18 cellular contexts compared by ENCODE assay signal in genomic region chr3:61974662-61975061, GRCh38.
DNase-seq lines count a peak whose midpoint lies in the region; ATAC-seq and TF ChIP-seq lines count a peak whose summit lies in the region.
"Had no signal": no experiment of that assay in that cellular context is flagged by ENCODE, and none has a peak within 500 bp of the region (broad histone marks: within the 10 kb centered on the region; RNA-seq: fewer than 3 reads in every experiment).

No MANE protein-coding gene starts in this region.

- no peak for TF ChIP-seq CTCF in right atrium auricular region (IDR thresholded peaks at IDR 0.05)
- no peak for TF ChIP-seq CTCF in nephron progenitor cell (IDR thresholded peaks at IDR 0.05)

- no peaks in the 10 kb centered on the region for H3K36me3 ChIP-seq in right atrium auricular region
- H3K36me3 ChIP-seq: BLaER1, HAP-1 had no signal

- peak; percentile 45 for ATAC-seq in Right ventricle myocardium superior (ENCODE audit: poor library complexity)
- ATAC-seq in left ventricle myocardium superior: peak; percentile 49
- ATAC-seq: CD8-positive, alpha-beta T cell had no signal

- H3K27ac Mint-ChIP-seq in nephron progenitor cell: peak overlapping the region; percentile 61
- H3K27ac Mint-ChIP-seq: B cell; CD4-positive, CD25-positive, alpha-beta regulatory T cell; CD8-positive, alpha-beta T cell; HFFc6 had no signal

- peaks cover 0 to 30% of the 10 kb centered on the region in 2 donors for H3K4me1 ChIP-seq in right atrium auricular region
- H3K4me1 ChIP-seq: Caco-2 had no signal

- no peak overlapping the region for H3K4me3 Mint-ChIP-seq in nephron progenitor cell
- H3K4me3 Mint-ChIP-seq: B cell; CD4-positive, CD25-positive, alpha-beta regulatory T cell; CD8-positive, alpha-beta T cell; HFFc6 had no signal

- H3K27me3 ChIP-seq in right atrium auricular region: no peaks in the 10 kb centered on the region
- H3K27me3 ChIP-seq: BLaER1 had no signal

- peak overlapping the region in 1 of 2 donors; percentile 11 for H3K27ac ChIP-seq in right atrium auricular region
- H3K27ac ChIP-seq: 22Rv1, BLaER1, C4-2B, GM23248 had no signal

- H3K4me3 ChIP-seq in right atrium auricular region: no peak overlapping the region
- H3K4me3 ChIP-seq: BLaER1, GM23248, HAP-1 had no signal

- H3K9me3 ChIP-seq in right atrium auricular region: no peaks in the 10 kb centered on the region
- H3K9me3 ChIP-seq: BLaER1, Caco-2, HAP-1 had no signal

- H3K36me3 Mint-ChIP-seq in nephron progenitor cell (ENCODE audit: low read depth): no peaks in the 10 kb centered on the region
- H3K36me3 Mint-ChIP-seq: CD4-positive, CD25-positive, alpha-beta regulatory T cell; CD8-positive, alpha-beta T cell had no signal

- intact Hi-C loops in Right ventricle myocardium superior (cut with DNase I): no loop called here
- intact Hi-C loops in cardiac septum (cut with DNase I): no loop called here
- intact Hi-C loops in left ventricle myocardium superior (cut with micrococcal nuclease): no loop called here

- H3K4me1 Mint-ChIP-seq in nephron progenitor cell: peaks cover 28% of the 10 kb centered on the region
- H3K4me1 Mint-ChIP-seq: B cell; CD4-positive, CD25-positive, alpha-beta regulatory T cell had no signal

- DNase-seq in Right ventricle myocardium superior (no peak), cardiac septum (ENCODE audit: low spot score) (no peak), left ventricle myocardium superior (no peak), right atrium auricular region (ENCODE audit: low spot score) (no peak), nephron progenitor cell (no peak), kidney tubule cell (ENCODE audit: low spot score) (no peak)
- DNase-seq: Caco-2; CD4-positive, CD25-positive, alpha-beta regulatory T cell; CD8-positive, alpha-beta T cell; DMS153; DND-41; GM23248; HFFc6 had no signal

- H3K9me3 Mint-ChIP-seq in nephron progenitor cell: no peaks in the 10 kb centered on the region
- H3K9me3 Mint-ChIP-seq: HFFc6 had no signal

- no peaks in the 10 kb centered on the region for H3K27me3 Mint-ChIP-seq in nephron progenitor cell (ENCODE audit: low read depth, poor library complexity)
- H3K27me3 Mint-ChIP-seq: B cell; CD4-positive, CD25-positive, alpha-beta regulatory T cell had no signal
